Comparison of ENCODE assay signal across 13 cellular contexts in the genomic region with DNA sequence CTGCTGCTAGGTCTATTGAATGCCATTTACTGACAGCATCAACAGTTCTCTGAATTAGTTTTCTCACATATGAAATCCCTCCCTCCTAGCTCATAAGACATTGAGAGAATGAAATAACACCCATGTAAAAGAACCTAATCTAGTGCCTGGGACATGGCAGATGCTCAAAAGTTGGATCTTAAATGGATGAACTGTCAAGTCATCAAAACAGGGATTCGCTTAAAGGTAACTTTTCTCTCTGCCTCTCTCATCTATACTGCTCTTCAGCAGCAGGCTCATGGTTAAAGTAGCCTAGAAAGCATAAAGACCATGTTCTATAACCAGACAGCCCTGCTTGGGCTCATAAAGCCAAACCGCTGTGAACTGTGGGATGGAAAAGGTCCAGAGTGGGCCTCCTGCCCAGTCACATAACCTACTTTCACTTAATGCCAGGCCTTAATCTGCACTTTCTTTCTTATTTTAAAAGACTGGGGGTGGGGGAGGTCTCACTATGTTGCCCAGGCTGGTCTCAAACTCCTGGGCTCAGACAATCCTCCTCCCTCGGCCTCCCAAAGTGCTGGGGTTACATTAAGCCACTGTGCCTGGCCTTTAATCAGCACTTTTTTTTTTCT. TPM values are rescaled to one million over a fixed set of nuclear protein-coding genes. Genes with fewer than 3 reads are reported as not detected.
DNase-seq lines count a peak whose midpoint lies in the region; ATAC-seq and TF ChIP-seq lines count a peak whose summit lies in the region.
"Had no signal": no experiment of that assay in that cellular context is flagged by ENCODE, and none has a peak within 500 bp of the region (broad histone marks: within the 10 kb centered on the region; RNA-seq: fewer than 3 reads in every experiment).

No MANE protein-coding gene starts in this region.

- H3K27ac Mint-ChIP-seq in T-cell (peak overlapping the region; percentile 9 to 70), immature natural killer cell (no peak overlapping the region)

- H3K36me3 Mint-ChIP-seq in T-cell (peaks cover 21% of the 10 kb centered on the region), immature natural killer cell (peaks cover 0 to 5% (median 5%) of the 10 kb centered on the region in 3 donors)

- H3K79me2 ChIP-seq in fibroblast of lung (ENCODE audit: control insufficient read depth, insufficient read depth, low read length) = peaks cover 81% of the 10 kb centered on the region

- TF ChIP-seq EP300 in ovary (IDR thresholded peaks at IDR 0.05) = no peak

- peak overlapping the region; percentile 53 to 96 (median 93) for H3K4me3 Mint-ChIP-seq in T-cell
- H3K4me3 Mint-ChIP-seq in immature natural killer cell = no peak overlapping the region

- 64 to 70% (median 65%) methylated on average over 3 of the region's 3 CpGs for WGBS in ovary, 3 donors

- H3K4me1 ChIP-seq in fibroblast of lung (ENCODE audit: control insufficient read depth, extremely low read depth, insufficient read depth, low read length) (peaks cover 3% of the 10 kb centered on the region), ovary (ENCODE audit: insufficient read depth) (peaks cover 17% of the 10 kb centered on the region)

- H3K27me3 ChIP-seq in fibroblast of lung (ENCODE audit: control insufficient read depth, insufficient read depth, low read length) = no peaks in the 10 kb centered on the region
- no peaks in the 10 kb centered on the region for H3K27me3 ChIP-seq in ovary

- POLR2A ChIA-PET in T-cell (lab: Charles Lee) = no interaction called here

- peaks cover 75 to 80% (median 78%) of the 10 kb centered on the region in 3 donors for H3K4me1 Mint-ChIP-seq in T-cell
- H3K4me1 Mint-ChIP-seq in immature natural killer cell = peaks cover 68 to 86% of the 10 kb centered on the region in 2 donors

- TF ChIP-seq POLR2A in ovary (IDR thresholded peaks at IDR 0.05) = no peak

- no peaks in the 10 kb centered on the region for H3K9me3 ChIP-seq in fibroblast of lung (ENCODE audit: control insufficient read depth, insufficient read depth, low read depth, low read length)
- H3K9me3 ChIP-seq in ovary = no peaks in the 10 kb centered on the region

- no peaks in the 10 kb centered on the region for H4K20me1 ChIP-seq in fibroblast of lung (ENCODE audit: control insufficient read depth, extremely low read depth, insufficient read depth, low read length)

- H3K27me3 Mint-ChIP-seq in T-cell (no peaks in the 10 kb centered on the region), immature natural killer cell (ENCODE audit: low read depth in 3 of 3) (peaks cover 0 to 3% (median 2%) of the 10 kb centered on the region in 3 donors)

- ATAC-seq in T-cell (replicated peaks in 1 of 4) (no peak), sciatic nerve (no peak)
- ATAC-seq: activated naive CD4-positive, alpha-beta T cell treated with anti-CD3 and anti-CD28 coated beads, Interleukin-2, amount 50 U/mL, for 72 hours had no signal

- DNase-seq in G401 (ENCODE audit: low spot score) (peak; percentile 64), T-cell (no peak), fibroblast of lung (ENCODE audit: low read depth in 2 of 2) (peak; percentile 51), ovary (peak; percentile 53 to 78 (median 62)), A172 (ENCODE audit: low spot score) (no peak), occipital lobe (lab: John Stamatoyannopoulos, UW) (no peak), sciatic nerve (ENCODE audit: low spot score) (no peak), immature natural killer cell (no peak)
- DNase-seq: kidney glomerular epithelial cell, NCI-H1092, WERI-Rb-1 had no signal

- H3K9me3 Mint-ChIP-seq in T-cell (no peaks in the 10 kb centered on the region), immature natural killer cell (no peaks in the 10 kb centered on the region)
- H3K9me3 Mint-ChIP-seq: activated naive CD4-positive, alpha-beta T cell treated with anti-CD3 and anti-CD28 coated beads, Interleukin-2, amount 50 U/mL, for 72 hours had no signal

- no peak overlapping the region for H2AFZ ChIP-seq in fibroblast of lung (ENCODE audit: low read length)
- H2AFZ ChIP-seq: parathyroid adenoma had no signal

- H3K4me2 ChIP-seq in fibroblast of lung (ENCODE audit: extremely low read depth, insufficient read depth, low read length) = no peak overlapping the region

- in situ Hi-C loops in G401 (cut with HindIII; ENCODE audit: low sequenced_read_pairs) = no loop called here

- TF ChIP-seq CTCF in fibroblast of lung (conservative IDR thresholded peaks at IDR 0.05 in 1 of 2, IDR thresholded peaks at IDR 0.05 in 1 of 2; ENCODE audit: low read depth in 1 of 2, low read length in 2 of 2) (no peak), ovary (IDR thresholded peaks at IDR 0.05) (no peak)

- intact Hi-C loops in ovary (cut with DNase I) = loop anchor here in 3 of 4 donors (10.0 kb wide), 1 partner anchor 101 kb away; the partner anchor contains the start of gene CTNNAL1 (in 3 of the 3)
- intact Hi-C loops in sciatic nerve (cut with DNase I) = no loop called here

- H3K27ac ChIP-seq in fibroblast of lung (ENCODE audit: insufficient read depth, low read length) (no peak overlapping the region), ovary (peak overlapping the region in 1 of 2 donors; percentile 70)
- H3K27ac ChIP-seq: parathyroid adenoma, WERI-Rb-1 had no signal

- H3K36me3 ChIP-seq in fibroblast of lung (ENCODE audit: control insufficient read depth, insufficient read depth, low read length) (no peaks in the 10 kb centered on the region), ovary (no peaks in the 10 kb centered on the region)

- CTCF ChIA-PET in T-cell (lab: Charles Lee) = no interaction called here

- no peak overlapping the region for H3K9ac ChIP-seq in fibroblast of lung (ENCODE audit: insufficient read depth, low read length)
- H3K9ac ChIP-seq: parathyroid adenoma had no signal

- no peak overlapping the region for H3K4me3 ChIP-seq in fibroblast of lung (replicated peaks in 1 of 4; ENCODE audit: control extremely low read depth in 1 of 4, insufficient read depth in 1 of 4, low read depth in 3 of 4, low read length in 4 of 4)
- no peak overlapping the region for H3K4me3 ChIP-seq in ovary

RNA-seq across cellular contexts. Expression of gene TMEM245, which starts 3.7 kb away (rescaled TPM):
- total RNA-seq in G401 (2014; rRNA removed; shearing (Covaris generic)) = 20.7 and 26.6 TPM in 2 replicates
- total RNA-seq in T-cell = 10 to 100 TPM; 32.5 to 68.1 (median 52.5) TPM
- 44.7 and 48.2 TPM in 2 replicates for total RNA-seq in fibroblast of lung
- polyA plus RNA-seq in fibroblast of lung = 43.5 and 48.8 TPM in 2 replicates
- 23.8 and 25.7 TPM in 2 replicates for polyA plus RNA-seq in fibroblast of lung (2012)
- 75.3 and 82.1 TPM in 2 replicates for polyA minus RNA-seq in fibroblast of lung (ENCODE audit: low replicate concordance)
- 10 to 100 TPM; 51.0 to 91.1 (median 77.4) TPM for total RNA-seq in ovary
- 100 to 1,000 TPM in 1 of 2 donors, 10 to 100 TPM in 1; 28.1 to 102 TPM for polyA plus RNA-seq in ovary
- total RNA-seq in A172 (2014; rRNA removed; shearing (Covaris generic)) = 45.5 and 46.0 TPM in 2 replicates
- total RNA-seq in occipital lobe = 85.0 TPM
- 92.6 TPM for total RNA-seq in sciatic nerve
- polyA plus RNA-seq in immature natural killer cell = 10 to 100 TPM; 13.1 to 29.8 (median 20.8) TPM

RNA-seq across cellular contexts. Expression of gene FRRS1L, which starts 51.0 kb away (rescaled TPM):
- total RNA-seq in G401 (2014; rRNA removed; shearing (Covaris generic)) = not detected in 2 replicates
- total RNA-seq in T-cell (under 1 TPM in 1 of 5 donors, not detected in 4; 0.03 TPM), fibroblast of lung (0.17 and 0.26 TPM in 2 replicates), ovary (10 to 100 TPM in 6 of 7 donors, 1 to 10 TPM in 1; 8.3 to 49.8 (median 31.5) TPM), occipital lobe (82.2 TPM), sciatic nerve (12.8 TPM)
- polyA plus RNA-seq in fibroblast of lung (0.08 and 0.15 TPM in 2 replicates), ovary (10 to 100 TPM; 10.2 to 17.5 TPM), immature natural killer cell (not detected)
- 0.06 and 0.14 TPM in 2 replicates for polyA plus RNA-seq in fibroblast of lung (2012)
- 0.04 TPM in 1 of 2 replicates, not detected in the other for polyA minus RNA-seq in fibroblast of lung (ENCODE audit: low replicate concordance)
- not detected in 2 replicates for total RNA-seq in A172 (2014; rRNA removed; shearing (Covaris generic))
- total RNA-seq: activated naive CD4-positive, alpha-beta T cell treated with anti-CD3 and anti-CD28 coated beads, Interleukin-2, amount 50 U/mL, for 72 hours had no signal

Comparison
In these comparisons a context has a peak if more than half of its experiments do, and no peak if none do; other contexts are left out.
1. DNase-seq: peak in G401 (single experiment), fibroblast of lung (2 of 2) and ovary (5 of 5); none in T-cell (0 of 34), A172 (single experiment), occipital lobe (single experiment), sciatic nerve (single experiment) and immature natural killer cell (0 of 3).
2. H3K27ac Mint-ChIP-seq: peak in T-cell (2 of 2); none in immature natural killer cell (0 of 6).
3. H3K4me3 Mint-ChIP-seq: peak in T-cell (3 of 3); none in immature natural killer cell (0 of 5).